In the genomic region with DNA sequence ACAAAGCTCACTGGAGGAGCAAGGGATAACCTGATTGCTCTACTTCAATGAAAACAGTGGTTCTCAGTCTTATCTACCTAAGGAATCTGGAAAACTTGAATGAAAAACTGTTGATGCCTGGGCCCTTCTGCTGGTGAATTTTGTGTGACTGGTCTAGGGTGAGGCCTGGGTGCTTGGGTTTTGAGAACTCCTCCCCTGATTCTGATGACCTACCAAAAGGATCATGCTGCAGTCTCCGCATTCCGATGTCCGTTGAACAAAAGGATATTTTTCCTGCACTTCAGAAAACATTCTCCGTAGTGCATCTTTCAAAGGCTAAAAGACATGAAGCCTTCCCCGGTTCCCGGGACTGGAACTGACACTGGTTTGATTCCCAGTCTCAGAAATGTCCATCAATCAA, we compare ENCODE assay signal across 20 cellular contexts.
"Had no signal": no experiment of that assay in that cellular context is flagged by ENCODE, and none has a peak within 500 bp of the region (broad histone marks: within the 10 kb centered on the region; RNA-seq: fewer than 3 reads in every experiment).

No MANE protein-coding gene starts in this region.

- H3K27ac ChIP-seq: brain microvascular endothelial cell had no signal

- H3K27me3 ChIP-seq: brain microvascular endothelial cell had no signal

- H3K36me3 ChIP-seq: brain microvascular endothelial cell had no signal

- ATAC-seq: activated CD4-positive, alpha-beta T cell treated with anti-CD3 and anti-CD28 coated beads for 36 hours; activated CD8-positive, alpha-beta T cell treated with anti-CD3 and anti-CD28 coated beads, Interleukin-2, amount 10 ng/mL, durations not matched to agents 7 days and 5 days; activated T-cell treated with anti-CD3 and anti-CD28 coated beads, Interleukin-2, amount 50 U/mL, for 4 hours; activated T-helper 17 cell treated with anti-CD3 and anti-CD28 coated beads, Interleukin-2, amount 50 U/mL, for 72 hours; esophagus mucosa had no signal

- DNase-seq: activated CD4-positive, alpha-beta memory T cell treated with anti-CD3 and anti-CD28 coated beads for 36 hours; activated CD4-positive, alpha-beta T cell treated with anti-CD3 and anti-CD28 coated beads for 36 hours; activated CD4-positive, alpha-beta T cell treated with anti-CD3 and anti-CD28 coated beads, Interleukin-2, amount 10 ng/mL, durations not matched to agents 24 days and 14 days; activated CD4-positive, CD25-positive, alpha-beta regulatory T cell; activated CD4-positive, CD25-positive, alpha-beta regulatory T cell treated with anti-CD3 and anti-CD28 coated beads, Interleukin-2, amount 50 U/mL, for 72 hours; activated CD8-positive, alpha-beta T cell treated with anti-CD3 and anti-CD28 coated beads, Interleukin-2, amount 10 ng/mL, durations not matched to agents 7 days and 5 days; activated effector memory CD4-positive, alpha-beta T cell treated with Interleukin-2 at 50 U/mL for 16 hours; activated gamma-delta T cell treated with Interleukin-2 at 50 U/mL for 16 hours; activated naive CD4-positive, alpha-beta T cell treated with anti-CD3 and anti-CD28 coated beads, Interleukin-2, amount 50 U/mL, for 16 hours; activated naive CD4-positive, alpha-beta T cell treated with Interleukin-2 at 50 U/mL for 16 hours; activated T-cell treated with anti-CD3 and anti-CD28 coated beads, Interleukin-2, amount 50 U/mL, for 4 hours; amniotic stem cell; anterior cingulate cortex; brain microvascular endothelial cell; caudate nucleus; effector CD8-positive, alpha-beta T cell; foreskin fibroblast; T-helper 2 cell had no signal
